ENCODE assay signal across 8 cellular contexts in the genomic region with DNA sequence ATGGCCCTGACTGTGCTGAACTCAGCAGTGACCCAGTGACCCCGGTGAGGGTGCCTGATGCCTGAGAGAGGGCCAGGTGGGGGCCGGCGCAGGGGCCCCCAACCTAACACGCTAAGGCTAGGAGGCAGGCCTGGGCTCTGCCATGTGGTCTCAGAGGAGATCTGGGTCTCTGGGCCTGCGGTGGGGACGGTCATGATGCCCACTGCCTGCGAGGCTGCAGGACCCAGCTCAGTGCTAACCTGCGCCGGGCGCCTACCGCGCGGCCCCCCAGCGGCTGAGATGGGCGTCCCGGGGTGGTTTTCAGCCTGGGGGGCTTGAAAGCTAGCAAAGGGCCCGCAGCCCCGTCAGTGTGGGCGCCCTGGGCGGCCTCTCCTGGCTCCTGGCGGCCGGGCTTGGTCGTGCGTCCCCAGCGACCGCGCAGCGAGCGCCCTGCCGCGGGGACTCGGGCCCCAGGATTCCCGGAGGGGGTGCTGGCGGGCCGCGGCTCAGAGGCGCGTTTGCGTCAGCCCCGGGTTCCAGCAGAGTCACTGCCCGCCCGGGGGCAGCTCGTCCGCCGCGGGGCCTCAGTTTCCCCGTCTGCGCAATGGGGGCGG. TPM values are rescaled to one million over a fixed set of nuclear protein-coding genes. Genes with fewer than 3 reads are reported as not detected.
DNase-seq lines count a peak whose midpoint lies in the region; ATAC-seq and TF ChIP-seq lines count a peak whose summit lies in the region.

No MANE protein-coding gene starts in this region.

- TF ChIP-seq CTCF in foreskin keratinocyte (conservative IDR thresholded peaks at IDR 0.05) (peak; percentile 45), sigmoid colon (IDR thresholded peaks at IDR 0.05) (peak in 2 of 4 experiments; percentile 21 to 24)

- no peaks in the 10 kb centered on the region for H3K4me1 ChIP-seq in foreskin keratinocyte
- H3K4me1 ChIP-seq in sigmoid colon, result peaks cover 0 to 18% (median 12%) of the 10 kb centered on the region in 4 donors

- intact Hi-C loops in sigmoid colon (cut with DNase I), result no loop called here

- no peak overlapping the region for H3K27ac ChIP-seq in foreskin keratinocyte
- peak overlapping the region; percentile 14 to 60 (median 36) for H3K27ac ChIP-seq in sigmoid colon

- ATAC-seq in foreskin keratinocyte, result peak; percentile 21

- peak overlapping the region; percentile 10 to 50 (median 36) for H3K4me3 ChIP-seq in sigmoid colon

- H3K27me3 ChIP-seq in foreskin keratinocyte (peaks cover 20% of the 10 kb centered on the region), sigmoid colon (peaks cover 12 to 61% (median 39%) of the 10 kb centered on the region in 3 donors)

- peak in 2 of 3 donors; percentile 15 to 25 for DNase-seq in stimulated activated CD4-positive, alpha-beta T cell treated with anti-CD3 and anti-CD28 coated beads, Interleukin-12 subunit alpha, Interleukin-12 subunit beta, amount 100 ng/mL, for 48 hours (ENCODE audit: low read depth in 2 of 3, low spot score in 1 of 3)
- DNase-seq in stimulated activated CD4-positive, alpha-beta T cell treated with anti-CD3 and anti-CD28 coated beads, Interleukin-4, amount 100 ng/mL, for 24 hours, result no peak
- DNase-seq in activated CD4-positive, alpha-beta T cell treated with anti-CD3 and anti-CD28 coated beads, Interleukin-2, amount 50 U/mL, for 48 hours, result peak; percentile 18 to 32
- DNase-seq in foreskin keratinocyte (no peak), sigmoid colon (no peak), OCI-M2 (lab: John Stamatoyannopoulos, UW; ENCODE audit: unreplicated experiment) (no peak), NCI-H226 (no peak), C1 segment of cervical spinal cord (lab: John Stamatoyannopoulos, UW) (no peak)

- no peak for TF ChIP-seq POLR2A in sigmoid colon (IDR thresholded peaks at IDR 0.05)

- no peaks in the 10 kb centered on the region for H3K36me3 ChIP-seq in sigmoid colon

- no peaks in the 10 kb centered on the region for H3K9me3 ChIP-seq in sigmoid colon

- 6 to 9% methylated on average over 49 of the region's 49 CpGs for WGBS in sigmoid colon, 2 donors

- no peak for TF ChIP-seq EP300 in sigmoid colon (IDR thresholded peaks at IDR 0.05)

RNA-seq across cellular contexts. Expression of gene EGFL7, which starts 2.5 kb away (rescaled TPM):
- 14.7 and 16.4 TPM in 2 replicates for total RNA-seq in foreskin keratinocyte
- polyA plus RNA-seq in foreskin keratinocyte, result 19.5 and 25.1 TPM in 2 replicates
- total RNA-seq in sigmoid colon, result 10 to 100 TPM; 31.0 to 75.6 (median 46.0) TPM
- 10 to 100 TPM in 2 of 3 donors, 1 to 10 TPM in 1; 6.0 to 43.5 (median 27.6) TPM for polyA plus RNA-seq in sigmoid colon

RNA-seq across cellular contexts. Expression of gene AGPAT2, which starts 22.1 kb away (rescaled TPM):
- total RNA-seq in foreskin keratinocyte (38.1 and 41.9 TPM in 2 replicates), sigmoid colon (10 to 100 TPM; 28.0 to 62.4 (median 33.7) TPM)
- polyA plus RNA-seq in foreskin keratinocyte (61.5 and 75.3 TPM in 2 replicates), sigmoid colon (100 to 1,000 TPM in 2 of 3 donors, 10 to 100 TPM in 1; 92.5 to 345 (median 181) TPM)

RNA-seq across cellular contexts. Expression of gene DIPK1B, which starts 47.2 kb away (rescaled TPM):
- total RNA-seq in foreskin keratinocyte (0.07 and 0.21 TPM in 2 replicates), sigmoid colon (10 to 100 TPM in 3 of 4 donors, 1 to 10 TPM in 1; 9.6 to 18.3 (median 14.3) TPM)
- polyA plus RNA-seq in foreskin keratinocyte (0.18 and 0.19 TPM in 2 replicates), sigmoid colon (1 to 10 TPM in 1 of 3 donors, under 1 TPM in 2; 0.23 to 6.5 (median 0.60) TPM)

Comparison
In these comparisons a context has a peak if more than half of its experiments do, and no peak if none do; other contexts are left out.
1. DNase-seq: peak in stimulated activated CD4-positive, alpha-beta T cell treated with anti-CD3 and anti-CD28 coated beads, Interleukin-12 subunit alpha, Interleukin-12 subunit beta, amount 100 ng/mL, for 48 hours (2 of 3) and activated CD4-positive, alpha-beta T cell treated with anti-CD3 and anti-CD28 coated beads, Interleukin-2, amount 50 U/mL, for 48 hours (2 of 2); none in stimulated activated CD4-positive, alpha-beta T cell treated with anti-CD3 and anti-CD28 coated beads, Interleukin-4, amount 100 ng/mL, for 24 hours (single experiment), foreskin keratinocyte (0 of 2), sigmoid colon (single experiment), OCI-M2 (single experiment), NCI-H226 (single experiment) and C1 segment of cervical spinal cord (0 of 14).